Comparison of ENCODE assay signal across 9 cellular contexts in genomic region chr6:143538374-143538773, GRCh38. TPM values are rescaled to one million over a fixed set of nuclear protein-coding genes. Genes with fewer than 3 reads are reported as not detected.
DNase-seq lines count a peak whose midpoint lies in the region; ATAC-seq and TF ChIP-seq lines count a peak whose summit lies in the region.
"Had no signal": no experiment of that assay in that cellular context is flagged by ENCODE, and none has a peak within 500 bp of the region (broad histone marks: within the 10 kb centered on the region; RNA-seq: fewer than 3 reads in every experiment).

No MANE protein-coding gene starts in this region.

- H3K9me3 Mint-ChIP-seq in CD4-positive, CD25-positive, alpha-beta regulatory T cell, result peaks cover 0 to 1% (median 0%) of the 10 kb centered on the region in 7 donors
- H3K9me3 Mint-ChIP-seq in GM23338, result no peaks in the 10 kb centered on the region
- no peaks in the 10 kb centered on the region for H3K9me3 Mint-ChIP-seq in activated T-helper 2 cell treated with anti-CD3 and anti-CD28 coated beads, Interferon-gamma antibody, Interleukin-2, Interleukin-4, amounts not matched to agents 10 μg/mL and 5 μg/mL and 100 μg/mL, durations not matched to agents 14 hours and 24 hours and 36 hours
- H3K9me3 Mint-ChIP-seq in naive B cell, result no peaks in the 10 kb centered on the region

- H3F3A ChIP-seq in GM23338 (replicated peaks; ENCODE audit: low read depth), result peaks cover 10% of the 10 kb centered on the region

- H3K36me3 ChIP-seq in CD4-positive, CD25-positive, alpha-beta regulatory T cell (ENCODE audit: control insufficient read depth, insufficient read depth, low read length), result no peaks in the 10 kb centered on the region
- H3K36me3 ChIP-seq in GM23338 (ENCODE audit: insufficient read depth), result no peaks in the 10 kb centered on the region
- H3K36me3 ChIP-seq in esophagus squamous epithelium, result no peaks in the 10 kb centered on the region

- TF ChIP-seq CTCF in GM23338 (conservative IDR thresholded peaks at IDR 0.05; ENCODE audit: low read depth in 2 of 2) (no peak), esophagus squamous epithelium (IDR thresholded peaks at IDR 0.05) (no peak)

- H3K27me3 Mint-ChIP-seq in CD4-positive, CD25-positive, alpha-beta regulatory T cell, result no peaks in the 10 kb centered on the region
- H3K27me3 Mint-ChIP-seq in GM23338 (ENCODE audit: insufficient read depth, low read depth, poor library complexity) (peaks cover 37% of the 10 kb centered on the region), naive B cell (no peaks in the 10 kb centered on the region)
- H3K27me3 Mint-ChIP-seq in activated T-helper 2 cell treated with anti-CD3 and anti-CD28 coated beads, Interferon-gamma antibody, Interleukin-2, Interleukin-4, amounts not matched to agents 10 μg/mL and 5 μg/mL and 100 μg/mL, durations not matched to agents 14 hours and 24 hours and 36 hours (ENCODE audit: low read depth), result no peaks in the 10 kb centered on the region

- peak overlapping the region; percentile 84; the same call in 1 of the 2 replicates for H3K4me2 ChIP-seq in GM23338

- no peak for ATAC-seq in CD4-positive, CD25-positive, alpha-beta regulatory T cell (ENCODE audit: low read depth in 2 of 2)
- ATAC-seq in GM23338 (no peak), naive B cell (ENCODE audit: low read depth in 2 of 2) (no peak), GM19467 (IDR thresholded peaks at IDR 0.05; ENCODE audit: unreplicated experiment) (no peak)

- peaks cover 24 to 67% (median 53%) of the 10 kb centered on the region in 4 donors for H3K4me1 Mint-ChIP-seq in CD4-positive, CD25-positive, alpha-beta regulatory T cell
- H3K4me1 Mint-ChIP-seq in GM23338 (peaks cover 20% of the 10 kb centered on the region), naive B cell (peaks cover 24 to 39% (median 26%) of the 10 kb centered on the region in 3 donors)
- H3K4me1 Mint-ChIP-seq in activated T-helper 2 cell treated with anti-CD3 and anti-CD28 coated beads, Interferon-gamma antibody, Interleukin-2, Interleukin-4, amounts not matched to agents 10 μg/mL and 5 μg/mL and 100 μg/mL, durations not matched to agents 14 hours and 24 hours and 36 hours (ENCODE audit: low read depth), result peaks cover 52% of the 10 kb centered on the region

- peak overlapping the region; percentile 79 to 95 (median 90) for H3K4me3 Mint-ChIP-seq in CD4-positive, CD25-positive, alpha-beta regulatory T cell
- H3K4me3 Mint-ChIP-seq in GM23338 (peak overlapping the region; percentile 75; the same call in 2 of the 3 replicates), naive B cell (peak overlapping the region; percentile 23 to 91 (median 84))
- H3K4me3 Mint-ChIP-seq in activated T-helper 2 cell treated with anti-CD3 and anti-CD28 coated beads, Interferon-gamma antibody, Interleukin-2, Interleukin-4, amounts not matched to agents 10 μg/mL and 5 μg/mL and 100 μg/mL, durations not matched to agents 14 hours and 24 hours and 36 hours (ENCODE audit: low read depth), result peak overlapping the region; percentile 80

- H3K4me1 ChIP-seq in CD4-positive, CD25-positive, alpha-beta regulatory T cell (ENCODE audit: control insufficient read depth, insufficient read depth, low read length, poor library complexity, severe bottlenecking), result peaks cover 67% of the 10 kb centered on the region
- H3K4me1 ChIP-seq in GM23338 (ENCODE audit: insufficient read depth) (peaks cover 10% of the 10 kb centered on the region), esophagus squamous epithelium (peaks cover 9 to 30% (median 11%) of the 10 kb centered on the region in 3 donors)

- TF ChIP-seq POLR2A in esophagus squamous epithelium (IDR thresholded peaks at IDR 0.05), result no peak

- H3K27ac ChIP-seq in CD4-positive, CD25-positive, alpha-beta regulatory T cell (ENCODE audit: insufficient read depth, low read length, poor library complexity, severe bottlenecking), result peak overlapping the region; percentile 82
- H3K27ac ChIP-seq in GM23338 (ENCODE audit: low read depth), result no peak overlapping the region
- no peak overlapping the region for H3K27ac ChIP-seq in esophagus squamous epithelium

- H3K79me2 ChIP-seq in GM23338 (replicated peaks; ENCODE audit: insufficient read depth), result no peaks in the 10 kb centered on the region

- no peaks in the 10 kb centered on the region for H4K20me1 ChIP-seq in GM23338 (replicated peaks; ENCODE audit: insufficient read depth)

- H2AFZ ChIP-seq in GM23338, result no peak overlapping the region

- DNase-seq in CD4-positive, CD25-positive, alpha-beta regulatory T cell, result no peak
- DNase-seq in GM23338 (ENCODE audit: low spot score), result no peak
- DNase-seq in activated T-helper 2 cell treated with anti-CD3 and anti-CD28 coated beads, Interferon-gamma antibody, Interleukin-2, Interleukin-4, amounts not matched to agents 10 μg/mL and 5 μg/mL and 100 μg/mL, durations not matched to agents 14 hours and 24 hours and 36 hours (ENCODE audit: low spot score), result no peak
- DNase-seq in naive B cell, result no peak
- DNase-seq in DMS 273 (lab: John Stamatoyannopoulos, UW; ENCODE audit: unreplicated experiment), result no peak
- DNase-seq in esophagus squamous epithelium (lab: John Stamatoyannopoulos, UW), result no peak
- DNase-seq: caudate nucleus, head of caudate nucleus had no signal

- H3K27ac Mint-ChIP-seq in CD4-positive, CD25-positive, alpha-beta regulatory T cell, result peak overlapping the region; percentile 92 to 98 (median 92)
- H3K27ac Mint-ChIP-seq in GM23338, result no peak overlapping the region
- peak overlapping the region; percentile 64 for H3K27ac Mint-ChIP-seq in activated T-helper 2 cell treated with anti-CD3 and anti-CD28 coated beads, Interferon-gamma antibody, Interleukin-2, Interleukin-4, amounts not matched to agents 10 μg/mL and 5 μg/mL and 100 μg/mL, durations not matched to agents 14 hours and 24 hours and 36 hours
- H3K27ac Mint-ChIP-seq in naive B cell, result peak overlapping the region in 1 of 6 donors; percentile 68

- intact Hi-C loops in activated T-helper 2 cell treated with anti-CD3 and anti-CD28 coated beads, Interferon-gamma antibody, Interleukin-2, Interleukin-4, amounts not matched to agents 10 μg/mL and 5 μg/mL and 100 μg/mL, durations not matched to agents 14 hours and 24 hours and 36 hours (cut with micrococcal nuclease), result no loop called here
- intact Hi-C loops in esophagus squamous epithelium (cut with DNase I), result no loop called here

- no peaks in the 10 kb centered on the region for H3K27me3 ChIP-seq in CD4-positive, CD25-positive, alpha-beta regulatory T cell (ENCODE audit: control insufficient read depth, insufficient read depth, low read length)
- H3K27me3 ChIP-seq in GM23338 (ENCODE audit: insufficient read depth) (peaks cover 54% of the 10 kb centered on the region), esophagus squamous epithelium (no peaks in the 10 kb centered on the region)

- H3K4me3 ChIP-seq in CD4-positive, CD25-positive, alpha-beta regulatory T cell (ENCODE audit: low read depth, low read length), result peak overlapping the region; percentile 91
- no peak overlapping the region for H3K4me3 ChIP-seq in GM23338
- peak overlapping the region in 1 of 4 donors; percentile 82 for H3K4me3 ChIP-seq in esophagus squamous epithelium

- no peaks in the 10 kb centered on the region for H3K9me2 ChIP-seq in GM23338 (ENCODE audit: insufficient read depth)

- no peaks in the 10 kb centered on the region for H3K36me3 Mint-ChIP-seq in CD4-positive, CD25-positive, alpha-beta regulatory T cell
- H3K36me3 Mint-ChIP-seq in GM23338 (ENCODE audit: low read depth) (no peaks in the 10 kb centered on the region; the same call in 2 of the 3 replicates), naive B cell (no peaks in the 10 kb centered on the region)
- H3K36me3 Mint-ChIP-seq in activated T-helper 2 cell treated with anti-CD3 and anti-CD28 coated beads, Interferon-gamma antibody, Interleukin-2, Interleukin-4, amounts not matched to agents 10 μg/mL and 5 μg/mL and 100 μg/mL, durations not matched to agents 14 hours and 24 hours and 36 hours (ENCODE audit: low read depth), result peaks cover 14% of the 10 kb centered on the region

- no peaks in the 10 kb centered on the region for H3K9me3 ChIP-seq in CD4-positive, CD25-positive, alpha-beta regulatory T cell (ENCODE audit: control insufficient read depth in 2 of 2, low read length in 2 of 2)
- no peaks in the 10 kb centered on the region for H3K9me3 ChIP-seq in esophagus squamous epithelium

- 85 to 94% methylated on average over 7 of the region's 7 CpGs for WGBS in esophagus squamous epithelium, 2 donors

TF ChIP-seq in GM23338, 12 proteins besides CTCF, POLR2A, EP300 and RAD21:
- TF ChIP-seq JUNB (IDR thresholded peaks at IDR 0.05; ENCODE audit: unreplicated experiment), result no peak

RNA-seq across cellular contexts. Expression of gene FUCA2, which starts 26.9 kb away (rescaled TPM):
- total RNA-seq in CD4-positive, CD25-positive, alpha-beta regulatory T cell, result 6.1 TPM
- polyA plus RNA-seq in CD4-positive, CD25-positive, alpha-beta regulatory T cell, result 10 to 100 TPM; 14.1 to 23.6 (median 22.2) TPM
- 33.4 and 43.1 TPM in 2 replicates for total RNA-seq in GM23338 (2014; rRNA removed; shearing (Covaris generic))
- 30.0 and 31.8 TPM in 2 replicates for polyA plus RNA-seq in GM23338 (2016; fragmentation: Nextera tagmentation; extraction: Ambion mirVana)
- 20.9 and 22.8 TPM in 2 replicates for total RNA-seq in activated T-helper 2 cell treated with anti-CD3 and anti-CD28 coated beads, Interferon-gamma antibody, Interleukin-2, Interleukin-4, amounts not matched to agents 10 μg/mL and 5 μg/mL and 100 μg/mL, durations not matched to agents 14 hours and 24 hours and 36 hours
- polyA plus RNA-seq in naive B cell (ENCODE audit: low read depth in 6 of 6), result 10 to 100 TPM in 5 of 6 donors, 1 to 10 TPM in 1; 9.0 to 17.5 (median 11.2) TPM
- total RNA-seq in esophagus squamous epithelium, result 10 to 100 TPM; 10.5 to 21.6 (median 18.4) TPM
